27 cellular contexts compared by ENCODE assay signal in genomic region chrX:88863726-88864125, GRCh38.
DNase-seq lines count a peak whose midpoint lies in the region; FAIRE-seq and TF ChIP-seq lines count a peak whose summit lies in the region.
"Had no signal": no experiment of that assay in that cellular context is flagged by ENCODE, and none has a peak within 500 bp of the region (broad histone marks: within the 10 kb centered on the region; RNA-seq: fewer than 3 reads in every experiment).

No MANE protein-coding gene starts in this region.

- no peak for FAIRE-seq in kidney (lab: Jason Lieb, UNC)
- FAIRE-seq: A204.1, GM12891, GM19239 had no signal

- H3K27ac ChIP-seq in kidney (ENCODE audit: low read depth in 2 of 2, low read length in 2 of 2) (no peak overlapping the region), colonic mucosa (no peak overlapping the region)
- H3K27ac ChIP-seq: BLaER1 had no signal

- no peaks in the 10 kb centered on the region for H3K27me3 ChIP-seq in GM06990 (replicated peaks; ENCODE audit: control insufficient read depth, insufficient read depth, low read length)
- no peaks in the 10 kb centered on the region for H3K27me3 ChIP-seq in H7 (ENCODE audit: control insufficient read depth, insufficient read depth, low read length)
- H3K27me3 ChIP-seq in colonic mucosa = no peaks in the 10 kb centered on the region
- H3K27me3 ChIP-seq: BE2C had no signal

- H3K9me3 ChIP-seq in kidney (ENCODE audit: control insufficient read depth in 1 of 2, low read length in 2 of 2) (no peaks in the 10 kb centered on the region), colonic mucosa (no peaks in the 10 kb centered on the region)
- H3K9me3 ChIP-seq: BE2C had no signal

- H3K4me1 ChIP-seq in kidney (ENCODE audit: control insufficient read depth in 1 of 2, insufficient read depth in 1 of 2, low read depth in 1 of 2, low read length in 2 of 2) (no peaks in the 10 kb centered on the region), colonic mucosa (no peaks in the 10 kb centered on the region)
- H3K4me1 ChIP-seq: BE2C, BLaER1 had no signal

- intact Hi-C loops in kidney (cut with DNase I) (no loop called here), colonic mucosa (cut with DNase I) (no loop called here)

- peak; percentile 9 for DNase-seq in activated gamma-delta T cell (lab: John Stamatoyannopoulos, UW)
- DNase-seq in activated gamma-delta T cell treated with Interleukin-2 at 50 U/mL for 16 hours = no peak
- peak; percentile 2 for DNase-seq in GM06990 (ENCODE audit: extremely low read depth, insufficient read length)
- peak; percentile 3 for DNase-seq in H7
- DNase-seq in kidney = peak; percentile 44
- DNase-seq in NCI-H2107 (lab: John Stamatoyannopoulos, UW) = no peak
- DNase-seq in epidermal melanocyte (ENCODE audit: insufficient read length, low spot score) = no peak
- DNase-seq in colonic mucosa = no peak
- DNase-seq: 8988T; ACHN; BE2C; C1 segment of cervical spinal cord; CD4-positive, alpha-beta memory T cell; CD4-positive, CD25-positive, alpha-beta regulatory T cell; CD8-positive, alpha-beta memory T cell; COR-L47; DMS 273 treated with DMSO at 0.1 percent for 48 hours; DMS153; DMS53; DMS79; DND-41; EL; GDM1 had no signal

- H3K36me3 ChIP-seq in GM06990 (ENCODE audit: control insufficient read depth, insufficient read depth, low read length) (no peaks in the 10 kb centered on the region), H7 (replicated peaks; ENCODE audit: control insufficient read depth, insufficient read depth, low read length) (no peaks in the 10 kb centered on the region), kidney (ENCODE audit: control insufficient read depth in 1 of 2, insufficient read depth in 2 of 2, low read length in 2 of 2) (no peaks in the 10 kb centered on the region), colonic mucosa (no peaks in the 10 kb centered on the region)
- H3K36me3 ChIP-seq: BE2C, BLaER1 had no signal

- TF ChIP-seq CTCF in GM06990 (IDR thresholded peaks at IDR 0.05; ENCODE audit: insufficient read depth, low read length, poor library complexity, severe bottlenecking) = no peak
- TF ChIP-seq CTCF in kidney (IDR thresholded peaks at IDR 0.05; ENCODE audit: borderline replicate concordance, extremely low read depth, insufficient read depth) = no peak
- TF ChIP-seq CTCF in colonic mucosa (IDR thresholded peaks at IDR 0.05) = no peak

- H3K4me3 ChIP-seq in GM06990 (replicated peaks; ENCODE audit: low read depth, low read length) (no peak overlapping the region), H7 (ENCODE audit: insufficient read depth, low read depth, low read length) (no peak overlapping the region), kidney (ENCODE audit: low read length in 2 of 2) (no peak overlapping the region), colonic mucosa (no peak overlapping the region)
- H3K4me3 ChIP-seq: BLaER1 had no signal

- H3K9ac ChIP-seq in kidney (ENCODE audit: low read length in 2 of 2) = no peak overlapping the region
- H3K9ac ChIP-seq in colonic mucosa (ENCODE audit: low read depth in 2 of 2, low read length in 2 of 2) = no peak overlapping the region
- H3K9ac ChIP-seq: BLaER1 had no signal

Comparison
In these comparisons a context has a peak if more than half of its experiments do, and no peak if none do; other contexts are left out.
1. DNase-seq: peak in activated gamma-delta T cell (single experiment), GM06990 (single experiment), H7 (single experiment) and kidney (single experiment); none in activated gamma-delta T cell treated with Interleukin-2 at 50 U/mL for 16 hours (single experiment), NCI-H2107 (single experiment), epidermal melanocyte (single experiment) and colonic mucosa (single experiment).